8 cellular contexts compared by ENCODE assay signal in the genomic region with DNA sequence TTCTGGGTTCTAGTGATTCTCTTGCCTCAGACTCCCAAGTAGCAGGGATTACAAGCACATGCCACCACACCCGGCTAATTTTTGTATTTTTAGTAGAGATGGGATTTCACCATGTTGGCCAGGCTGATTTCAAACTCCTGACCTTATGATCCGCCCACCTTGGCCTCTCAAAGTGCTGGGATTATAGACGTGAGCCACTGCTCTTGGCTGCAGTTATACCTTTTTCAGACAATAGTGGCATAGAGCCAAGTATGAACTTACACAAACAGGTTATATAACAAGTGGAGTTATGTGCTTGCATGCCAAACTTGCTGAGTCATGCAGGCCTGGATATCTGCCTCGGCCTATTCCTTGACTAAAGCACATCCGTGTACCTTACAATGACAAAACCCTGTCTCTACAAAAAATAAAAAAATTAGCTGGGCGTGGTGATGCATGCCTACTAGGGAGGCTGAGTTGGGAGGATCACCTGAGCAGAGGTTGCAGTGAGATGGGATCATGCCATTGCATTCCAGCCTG. TPM values are rescaled to one million over a fixed set of nuclear protein-coding genes. Genes with fewer than 3 reads are reported as not detected.
DNase-seq lines count a peak whose midpoint lies in the region; ATAC-seq and TF ChIP-seq lines count a peak whose summit lies in the region.
"Not testable (repeated sequence)": the region's sequence is repeated elsewhere in the genome, so short reads cannot be mapped to it uniquely, and the experiment has no call there.

No MANE protein-coding gene starts in this region.

- intact Hi-C loops in Right ventricle myocardium superior (cut with DNase I); mucosa of descending colon (cut with DNase I, micrococcal nuclease): not testable (repeated sequence)

- H3K9ac ChIP-seq in smooth muscle cell (ENCODE audit: low read depth): not testable (repeated sequence)

- H3K79me2 ChIP-seq in smooth muscle cell (ENCODE audit: low read depth): not testable (repeated sequence)

- not testable (repeated sequence) for TF ChIP-seq CTCF in AG10803 (conservative IDR thresholded peaks at IDR 0.05; ENCODE audit: low read length); HFF-Myc (IDR thresholded peaks at IDR 0.05; ENCODE audit: low read depth, low read length, missing control alignments); mucosa of descending colon (IDR thresholded peaks at IDR 0.05); smooth muscle cell (IDR thresholded peaks at IDR 0.05; ENCODE audit: borderline replicate concordance, insufficient read depth, poor library complexity, severe bottlenecking)

- not testable (repeated sequence) for H3K9me3 ChIP-seq in mucosa of descending colon; smooth muscle cell (replicated peaks; ENCODE audit: low read depth)

- not testable (repeated sequence) for H3K36me3 ChIP-seq in mucosa of descending colon (ENCODE audit: low read depth); smooth muscle cell (ENCODE audit: low read depth)

- H3K4me1 ChIP-seq in mucosa of descending colon (ENCODE audit: low read depth); smooth muscle cell (ENCODE audit: low read depth): not testable (repeated sequence)

- not testable (repeated sequence) for H2AFZ ChIP-seq in smooth muscle cell (ENCODE audit: low read depth)

- H3K27me3 ChIP-seq in smooth muscle cell (ENCODE audit: low read depth): not testable (repeated sequence)

- peak; percentile 92 for DNase-seq in AG10803 (ENCODE audit: low read depth)
- DNase-seq in HFF-Myc (ENCODE audit: extremely low read depth, low read depth): peak; percentile 87
- peak; percentile 29 for DNase-seq in NCI-H2227 (lab: John Stamatoyannopoulos, UW; ENCODE audit: unreplicated experiment)
- peak; percentile 64 for DNase-seq in T1000 (lab: John Stamatoyannopoulos, UW)
- peak; percentile 29 for DNase-seq in cerebellar cortex (ENCODE audit: low spot score)
- peak; percentile 83 for DNase-seq in Right ventricle myocardium superior
- peak; percentile 55 to 78 (median 66) for DNase-seq in mucosa of descending colon
- DNase-seq in smooth muscle cell (lab: John Stamatoyannopoulos, UW; ENCODE audit: unreplicated experiment): not testable (repeated sequence)

- not testable (repeated sequence) for H3K4me2 ChIP-seq in smooth muscle cell

- not testable (repeated sequence) for H3K4me3 ChIP-seq in AG10803 (ENCODE audit: low read length); HFF-Myc (replicated peaks; ENCODE audit: low read depth, low read length); mucosa of descending colon; smooth muscle cell

- H3K27ac ChIP-seq in smooth muscle cell (ENCODE audit: low read depth): peak overlapping the region; percentile 27

- ATAC-seq in Right ventricle myocardium superior (ENCODE audit: poor library complexity) (peak; percentile 91), mucosa of descending colon (peak; percentile 97)

- H4K20me1 ChIP-seq in smooth muscle cell (ENCODE audit: low read depth): not testable (repeated sequence)

- WGBS in smooth muscle cell (ENCODE audit: low lambda C conversion rate): 58% methylated on average over 6 of the region's 6 CpGs

- H3F3A ChIP-seq in smooth muscle cell (ENCODE audit: low read depth): not testable (repeated sequence)

RNA-seq across cellular contexts. Expression of a gene that starts 47.1 kb away (rescaled TPM):
- 129 TPM for total RNA-seq in Right ventricle myocardium superior
- total RNA-seq in mucosa of descending colon: 10 to 100 TPM in 1 of 3 donors, 1 to 10 TPM in 2; 6.3 to 68.4 (median 6.3) TPM
- total RNA-seq in smooth muscle cell: 20.8 and 22.5 TPM in 2 replicates
- 42.1 and 51.9 TPM in 2 replicates for polyA plus RNA-seq in smooth muscle cell

RNA-seq across cellular contexts. Expression of a gene that starts 52.4 kb away (rescaled TPM):
- total RNA-seq in Right ventricle myocardium superior: 9.4 TPM
- 10 to 100 TPM; 15.2 to 20.7 (median 19.9) TPM for total RNA-seq in mucosa of descending colon
- total RNA-seq in smooth muscle cell: 19.6 and 33.8 TPM in 2 replicates
- polyA plus RNA-seq in smooth muscle cell: 0.59 and 0.80 TPM in 2 replicates

RNA-seq across cellular contexts. Expression of a gene that starts 58.5 kb away (rescaled TPM):
- total RNA-seq in Right ventricle myocardium superior (2.6 TPM), mucosa of descending colon (1 to 10 TPM; 4.5 to 7.8 (median 5.5) TPM), smooth muscle cell (1.6 and 5.5 TPM in 2 replicates)
- polyA plus RNA-seq in smooth muscle cell: 1.6 and 3.4 TPM in 2 replicates
